Comparison of ENCODE assay signal across 5 cellular contexts in genomic region chrX:154470434-154470833, GRCh38.
"Had no signal": no experiment of that assay in that cellular context is flagged by ENCODE, and none has a peak within 500 bp of the region (broad histone marks: within the 10 kb centered on the region; RNA-seq: fewer than 3 reads in every experiment).

No MANE protein-coding gene starts in this region.

- H3K27me3 Mint-ChIP-seq: IgD-negative memory B cell had no signal

- H3K4me3 ChIP-seq: K562 had no signal

- H3K27ac Mint-ChIP-seq: IgD-negative memory B cell had no signal

- H3K27ac ChIP-seq: HL-60 had no signal

- H3K9me3 Mint-ChIP-seq: IgD-negative memory B cell had no signal

- DNase-seq: IMR-90 had no signal

- H3K4me1 Mint-ChIP-seq: IgD-negative memory B cell had no signal

- H3K4me3 Mint-ChIP-seq: IgD-negative memory B cell had no signal

- ATAC-seq: HepG2, K562 had no signal
